In genomic region chr10:62890395-62890794, GRCh38 we compare ENCODE assay signal across 28 cellular contexts.
DNase-seq lines count a peak whose midpoint lies in the region; ATAC-seq, FAIRE-seq and TF ChIP-seq lines count a peak whose summit lies in the region.
"Had no signal": no experiment of that assay in that cellular context is flagged by ENCODE, and none has a peak within 500 bp of the region (broad histone marks: within the 10 kb centered on the region; RNA-seq: fewer than 3 reads in every experiment).

No MANE protein-coding gene starts in this region.

- no peaks in the 10 kb centered on the region for H4K20me1 ChIP-seq in GM23338 (replicated peaks; ENCODE audit: insufficient read depth)
- H4K20me1 ChIP-seq: BLaER1 had no signal

- no peak overlapping the region for H3K18ac ChIP-seq in mesendoderm (ENCODE audit: low read length)

- no peak overlapping the region for H2BK120ac ChIP-seq in mesendoderm (ENCODE audit: low read depth, low read length)

- peaks cover 7% of the 10 kb centered on the region; the same call in 2 of the 3 replicates for H3K4me1 Mint-ChIP-seq in GM23338
- H3K4me1 Mint-ChIP-seq: CD14-positive monocyte; CD4-positive, alpha-beta memory T cell; CD4-positive, CD25-positive, alpha-beta regulatory T cell; CD8-positive, alpha-beta memory T cell had no signal

- no peaks in the 10 kb centered on the region for H3K79me1 ChIP-seq in mesendoderm (ENCODE audit: low read length)

- peaks cover 5% of the 10 kb centered on the region; the same call in 1 of the 2 replicates for H3K9me2 ChIP-seq in GM23338 (ENCODE audit: insufficient read depth)

- no peak overlapping the region for H3K27ac ChIP-seq in GM23338 (ENCODE audit: low read depth)
- H3K27ac ChIP-seq in mesendoderm (ENCODE audit: low read depth, low read length), result no peak overlapping the region
- H3K27ac ChIP-seq: BLaER1 had no signal

- H3K56ac ChIP-seq in mesendoderm (ENCODE audit: low read length), result no peak overlapping the region

- no peaks in the 10 kb centered on the region for H3F3A ChIP-seq in GM23338 (replicated peaks; ENCODE audit: low read depth)

- no peak for ATAC-seq in GM23338
- ATAC-seq: GM12878 had no signal

- no peak overlapping the region for H3K4me3 Mint-ChIP-seq in GM23338
- H3K4me3 Mint-ChIP-seq: CD14-positive monocyte; CD4-positive, alpha-beta memory T cell; CD4-positive, CD25-positive, alpha-beta regulatory T cell; CD8-positive, alpha-beta memory T cell had no signal

- no peak for DNase-seq in GM23338 (ENCODE audit: low spot score)
- DNase-seq in bronchial epithelial cell (ENCODE audit: low read depth), result peak; percentile 2
- DNase-seq in islet precursor cell, result peak; percentile 54
- peak; percentile 22 for DNase-seq in mesendoderm
- no peak for DNase-seq in amniotic stem cell (lab: John Stamatoyannopoulos, UW)
- no peak for DNase-seq in NCI-H1105 (lab: John Stamatoyannopoulos, UW)
- no peak for DNase-seq in cerebellar nuclear complex (lab: John Stamatoyannopoulos, UW)
- DNase-seq: 8988T; ACHN; BE2C; C1 segment of cervical spinal cord; CD4-positive, alpha-beta memory T cell; CD4-positive, CD25-positive, alpha-beta regulatory T cell; CD8-positive, alpha-beta memory T cell; COR-L47; DMS 273 treated with DMSO at 0.1 percent for 48 hours; DMS153; DMS53; DMS79; DND-41; EL; GDM1 had no signal

- H3K79me2 ChIP-seq in GM23338 (replicated peaks; ENCODE audit: insufficient read depth) (no peaks in the 10 kb centered on the region), mesendoderm (ENCODE audit: control insufficient read depth, insufficient read depth, low read length) (no peaks in the 10 kb centered on the region)

- H3K9ac ChIP-seq in mesendoderm (ENCODE audit: low read length), result no peak overlapping the region
- H3K9ac ChIP-seq: BLaER1 had no signal

- H3K27me3 Mint-ChIP-seq in GM23338 (ENCODE audit: insufficient read depth, low read depth, poor library complexity), result peaks cover 2% of the 10 kb centered on the region

- peak overlapping the region; percentile 48; the same call in 1 of the 2 replicates for H2AFZ ChIP-seq in GM23338

- no peak overlapping the region for H4K8ac ChIP-seq in mesendoderm (ENCODE audit: low read depth, low read length)

- H2BK15ac ChIP-seq in mesendoderm (replicated peaks; ENCODE audit: low read depth), result no peak overlapping the region

- H3K36me3 Mint-ChIP-seq in GM23338 (ENCODE audit: low read depth), result no peaks in the 10 kb centered on the region
- H3K36me3 Mint-ChIP-seq: CD14-positive monocyte; CD4-positive, alpha-beta memory T cell; CD4-positive, CD25-positive, alpha-beta regulatory T cell had no signal

- no peaks in the 10 kb centered on the region for H3K36me3 ChIP-seq in GM23338 (ENCODE audit: insufficient read depth)
- H3K36me3 ChIP-seq in bronchial epithelial cell (ENCODE audit: control insufficient read depth, insufficient read depth, low read length), result no peaks in the 10 kb centered on the region
- no peaks in the 10 kb centered on the region for H3K36me3 ChIP-seq in mesendoderm (ENCODE audit: control insufficient read depth, insufficient read depth, low read length)
- H3K36me3 ChIP-seq: BE2C, BLaER1 had no signal

- TF ChIP-seq CTCF in GM23338 (conservative IDR thresholded peaks at IDR 0.05; ENCODE audit: low read depth in 2 of 2) (no peak), bronchial epithelial cell (IDR thresholded peaks at IDR 0.05; ENCODE audit: insufficient read depth, low read length, severe bottlenecking) (no peak)

- H2BK5ac ChIP-seq in mesendoderm (ENCODE audit: low read length), result no peak overlapping the region

- WGBS in mesendoderm (ENCODE audit: extremely low coverage, insufficient coverage, low lambda C conversion rate), result no CpG with 5 or more reads among the region's 2 CpGs

- H3K4ac ChIP-seq in mesendoderm (ENCODE audit: low read depth, low read length), result no peak overlapping the region

- H3K23ac ChIP-seq in mesendoderm (ENCODE audit: low read length), result no peak overlapping the region

- H2AK5ac ChIP-seq in mesendoderm (ENCODE audit: low read length), result no peak overlapping the region

- H4K5ac ChIP-seq in mesendoderm (ENCODE audit: low read length), result no peak overlapping the region

- H3K27ac Mint-ChIP-seq in GM23338, result no peak overlapping the region
- H3K27ac Mint-ChIP-seq: CD14-positive monocyte; CD4-positive, alpha-beta memory T cell; CD4-positive, CD25-positive, alpha-beta regulatory T cell; CD8-positive, alpha-beta memory T cell had no signal

- H3K4me3 ChIP-seq in GM23338 (no peak overlapping the region), bronchial epithelial cell (ENCODE audit: low read depth, low read length) (no peak overlapping the region), mesendoderm (ENCODE audit: low read length) (no peak overlapping the region)
- H3K4me3 ChIP-seq: BLaER1, GM12878 had no signal

- FAIRE-seq in bronchial epithelial cell (lab: Jason Lieb, UNC), result no peak
- FAIRE-seq: A204.1, GM12892, GM18507 had no signal

- H3K27me3 ChIP-seq in GM23338 (ENCODE audit: insufficient read depth), result no peaks in the 10 kb centered on the region
- no peaks in the 10 kb centered on the region for H3K27me3 ChIP-seq in bronchial epithelial cell (ENCODE audit: control insufficient read depth, insufficient read depth, low read length)
- no peaks in the 10 kb centered on the region for H3K27me3 ChIP-seq in mesendoderm (ENCODE audit: insufficient read depth, low read length, poor library complexity)
- H3K27me3 ChIP-seq: BE2C, BLaER1 had no signal

- H3K4me1 ChIP-seq in GM23338 (ENCODE audit: insufficient read depth) (no peaks in the 10 kb centered on the region), mesendoderm (ENCODE audit: control insufficient read depth, low read depth, low read length) (no peaks in the 10 kb centered on the region)
- H3K4me1 ChIP-seq: BE2C had no signal

- no peaks in the 10 kb centered on the region for H3K9me3 Mint-ChIP-seq in GM23338
- H3K9me3 Mint-ChIP-seq: CD4-positive, alpha-beta memory T cell; CD4-positive, CD25-positive, alpha-beta regulatory T cell had no signal

- no peak overlapping the region for H3K4me2 ChIP-seq in GM23338
- H3K4me2 ChIP-seq in mesendoderm (ENCODE audit: low read length), result no peak overlapping the region

TF ChIP-seq in GM23338, 12 proteins besides CTCF, POLR2A, EP300 and RAD21 (continues in another document):
- TF ChIP-seq POLR2AphosphoS5 (IDR thresholded peaks at IDR 0.05; ENCODE audit: low read depth) (no peak), EZH2phosphoT487 (IDR thresholded peaks at IDR 0.05; ENCODE audit: unreplicated experiment) (no peak), ZNF331 (CRISPR knock-in tag; IDR thresholded peaks at IDR 0.05; ENCODE audit: low read depth) (no peak), EZH2 (IDR thresholded peaks at IDR 0.05; ENCODE audit: low read depth, unreplicated experiment) (no peak), JUNB (IDR thresholded peaks at IDR 0.05; ENCODE audit: unreplicated experiment) (no peak), NANOG (IDR thresholded peaks at IDR 0.05; ENCODE audit: borderline replicate concordance) (no peak)
- TF ChIP-seq, protein P1, sequence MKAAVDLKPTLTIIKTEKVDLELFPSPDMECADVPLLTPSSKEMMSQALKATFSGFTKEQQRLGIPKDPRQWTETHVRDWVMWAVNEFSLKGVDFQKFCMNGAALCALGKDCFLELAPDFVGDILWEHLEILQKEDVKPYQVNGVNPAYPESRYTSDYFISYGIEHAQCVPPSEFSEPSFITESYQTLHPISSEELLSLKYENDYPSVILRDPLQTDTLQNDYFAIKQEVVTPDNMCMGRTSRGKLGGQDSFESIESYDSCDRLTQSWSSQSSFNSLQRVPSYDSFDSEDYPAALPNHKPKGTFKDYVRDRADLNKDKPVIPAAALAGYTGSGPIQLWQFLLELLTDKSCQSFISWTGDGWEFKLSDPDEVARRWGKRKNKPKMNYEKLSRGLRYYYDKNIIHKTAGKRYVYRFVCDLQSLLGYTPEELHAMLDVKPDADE (IDR thresholded peaks at IDR 0.05), result no peak

Comparison
In these comparisons a context has a peak if more than half of its experiments do, and no peak if none do; other contexts are left out.
1. DNase-seq: peak in bronchial epithelial cell (single experiment), islet precursor cell (single experiment) and mesendoderm (single experiment); none in GM23338 (single experiment), amniotic stem cell (single experiment), NCI-H1105 (single experiment) and cerebellar nuclear complex (0 of 2).